In the genomic region with DNA sequence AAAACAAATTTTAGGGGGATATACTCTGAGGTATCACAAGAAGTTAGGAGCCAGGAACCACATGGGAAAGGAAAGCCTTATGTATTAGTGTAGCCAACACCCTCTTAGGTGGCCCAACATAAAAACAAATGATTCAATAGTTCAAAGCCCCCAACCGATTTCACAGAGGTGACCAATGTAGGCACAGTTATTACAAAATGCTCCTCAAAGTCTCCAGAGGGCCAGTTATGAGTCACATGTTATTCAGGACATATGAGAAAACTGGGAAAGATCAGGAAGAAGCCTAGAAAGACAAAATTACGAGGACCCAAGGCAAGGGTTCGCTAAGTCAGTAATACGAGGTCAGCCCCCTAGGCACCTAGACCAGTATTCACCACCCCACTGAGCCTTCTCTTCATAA, we compare ENCODE assay signal across 19 cellular contexts.
"Had no signal": no experiment of that assay in that cellular context is flagged by ENCODE, and none has a peak within 500 bp of the region (broad histone marks: within the 10 kb centered on the region; RNA-seq: fewer than 3 reads in every experiment).

No MANE protein-coding gene starts in this region.

- H3K4me1 ChIP-seq: lower lobe of right lung, spleen had no signal

- H3K4me3 ChIP-seq: adrenal gland, cardiac muscle cell, esophagus squamous epithelium, lower lobe of right lung, spleen had no signal

- H3K27me3 ChIP-seq: adrenal gland, cardiac muscle cell, esophagus squamous epithelium, neutrophil, spleen had no signal

- ATAC-seq: activated naive CD4-positive, alpha-beta T cell treated with anti-CD3 and anti-CD28 coated beads, Interleukin-2, amount 50 U/mL, for 72 hours; activated T-cell treated with anti-CD3 and anti-CD28 coated beads, Interleukin-2, amount 50 U/mL, for 72 hours; effector memory CD8-positive, alpha-beta T cell; left colon; lower lobe of right lung; natural killer cell treated with Interleukin-12 subunit alpha and Interleukin-12 subunit beta and Interleukin-15 and Interleukin-18, amount 100 ng/mL, for 72 hours; sciatic nerve; stimulated activated naive B cell treated with anti-CD40 and anti-IgM and Interleukin-4, amounts not matched to agents 10 μg/mL and 1 μg/mL and 100 μg/mL, for 72 hours had no signal

- H3K9me3 ChIP-seq: adrenal gland, esophagus squamous epithelium, lower lobe of right lung, neutrophil, spleen had no signal

- DNase-seq: activated CD4-positive, alpha-beta T cell treated with anti-CD3 and anti-CD28 coated beads, Interleukin-2, amount 50 U/mL, for 4 hours; activated gamma-delta T cell treated with Interleukin-2 at 50 U/mL for 16 hours; activated T-cell treated with anti-CD3 and anti-CD28 coated beads, Interleukin-2, amount 50 U/mL, for 72 hours; adrenal gland; effector memory CD8-positive, alpha-beta T cell; esophagus squamous epithelium; hypothalamus; islet precursor cell; left colon; lower lobe of right lung; spleen; stimulated activated CD4-positive, alpha-beta T cell treated with anti-CD3 and anti-CD28 coated beads, Interleukin-4, amount 100 ng/mL, for 4 hours; stimulated activated naive B cell treated with anti-CD40 and anti-IgM and Interleukin-4, amounts not matched to agents 10 μg/mL and 1 μg/mL and 100 μg/mL, for 72 hours; T-helper 2 cell had no signal

- H3K27ac ChIP-seq: adrenal gland, cardiac muscle cell, esophagus squamous epithelium, lower lobe of right lung, neutrophil, spleen had no signal

- H3K36me3 ChIP-seq: adrenal gland, cardiac muscle cell, esophagus squamous epithelium, lower lobe of right lung, neutrophil, spleen had no signal
